In genomic region chr12:109999983-110000505, GRCh38 we compare ENCODE assay signal across 8 cellular contexts. TPM values are rescaled to one million over a fixed set of nuclear protein-coding genes. Genes with fewer than 3 reads are reported as not detected.
DNase-seq lines count a peak whose midpoint lies in the region; ATAC-seq and TF ChIP-seq lines count a peak whose summit lies in the region.

No MANE protein-coding gene starts in this region.

- H3K4me1 ChIP-seq in Peyer's patch: peaks cover 0 to 43% (median 9%) of the 10 kb centered on the region in 4 donors
- peaks cover 21 to 26% of the 10 kb centered on the region in 2 donors for H3K4me1 ChIP-seq in mucosa of rectum (ENCODE audit: control insufficient read depth in 2 of 2, insufficient read depth in 2 of 2, low read length in 2 of 2)

- TF ChIP-seq POLR2A in Peyer's patch (IDR thresholded peaks at IDR 0.05): no peak

- peak; percentile 1 for DNase-seq in SKM-1 (lab: John Stamatoyannopoulos, UW; ENCODE audit: unreplicated experiment)
- no peak for DNase-seq in SKM-1 treated with dmso at 0.1 percent for 144 hours (lab: John Stamatoyannopoulos, UW; ENCODE audit: unreplicated experiment)
- peak in 2 of 3 donors; percentile 61 to 62 for DNase-seq in Peyer's patch
- DNase-seq in dermis blood vessel endothelial cell: peak; percentile 42
- DNase-seq in NCI-H1092 (lab: John Stamatoyannopoulos, UW): no peak
- DNase-seq in NCI-H146 treated with DMSO at 0.1 percent for 48 hours (lab: John Stamatoyannopoulos, UW; ENCODE audit: unreplicated experiment): no peak

- H3K27me3 ChIP-seq in Peyer's patch (no peaks in the 10 kb centered on the region), mucosa of rectum (ENCODE audit: control insufficient read depth in 2 of 2, insufficient read depth in 2 of 2, low read length in 2 of 2) (no peaks in the 10 kb centered on the region)

- no peak for ATAC-seq in GM21576 (IDR thresholded peaks at IDR 0.05; ENCODE audit: unreplicated experiment)

- no peak for TF ChIP-seq CTCF in Peyer's patch (IDR thresholded peaks at IDR 0.05)

- peak overlapping the region; percentile 90 to 97 (median 96) for H3K4me3 ChIP-seq in Peyer's patch
- peak overlapping the region; percentile 75 to 94 for H3K4me3 ChIP-seq in mucosa of rectum (ENCODE audit: low read length in 2 of 2)

- H3K9me3 ChIP-seq in Peyer's patch (no peaks in the 10 kb centered on the region), mucosa of rectum (ENCODE audit: control insufficient read depth in 2 of 2, low read length in 2 of 2) (no peaks in the 10 kb centered on the region)

- H3K27ac ChIP-seq in Peyer's patch (peak overlapping the region; percentile 81 to 92 (median 84)), mucosa of rectum (ENCODE audit: low read depth in 2 of 2, low read length in 2 of 2) (peak overlapping the region; percentile 80 to 85)

- H3K9ac ChIP-seq in mucosa of rectum (ENCODE audit: low read depth in 1 of 2, low read length in 2 of 2): peak overlapping the region; percentile 86 to 90

- peaks cover 0 to 7% (median 0%) of the 10 kb centered on the region in 3 donors for H3K36me3 ChIP-seq in Peyer's patch
- H3K36me3 ChIP-seq in mucosa of rectum (ENCODE audit: control insufficient read depth in 2 of 2, insufficient read depth in 2 of 2, low read length in 2 of 2): no peaks in the 10 kb centered on the region

RNA-seq across cellular contexts. Expression of gene ANKRD13A, which starts 0.8 kb away (rescaled TPM):
- total RNA-seq in Peyer's patch (100 to 1,000 TPM in 1 of 4 donors, 10 to 100 TPM in 3; 81.3 to 124 (median 92.1) TPM), dermis blood vessel endothelial cell (68.9 and 86.0 TPM in 2 replicates)

RNA-seq across cellular contexts. Expression of gene GIT2, which starts 3.9 kb away (rescaled TPM):
- 100 to 1,000 TPM in 1 of 4 donors, 10 to 100 TPM in 3; 55.0 to 107 (median 79.8) TPM for total RNA-seq in Peyer's patch
- 54.6 and 61.4 TPM in 2 replicates for total RNA-seq in dermis blood vessel endothelial cell

RNA-seq across cellular contexts. Expression of gene C12orf76, which starts 48.3 kb away (rescaled TPM):
- total RNA-seq in Peyer's patch (10 to 100 TPM; 14.9 to 23.1 (median 17.5) TPM), dermis blood vessel endothelial cell (12.6 and 23.5 TPM in 2 replicates)

Comparison
In these comparisons a context has a peak if more than half of its experiments do, and no peak if none do; other contexts are left out.
1. DNase-seq: peak in SKM-1 (single experiment), Peyer's patch (2 of 3) and dermis blood vessel endothelial cell (single experiment); none in SKM-1 treated with dmso at 0.1 percent for 144 hours (single experiment), NCI-H1092 (single experiment) and NCI-H146 treated with DMSO at 0.1 percent for 48 hours (single experiment).